ENCODE assay signal across 21 cellular contexts in the genomic region with DNA sequence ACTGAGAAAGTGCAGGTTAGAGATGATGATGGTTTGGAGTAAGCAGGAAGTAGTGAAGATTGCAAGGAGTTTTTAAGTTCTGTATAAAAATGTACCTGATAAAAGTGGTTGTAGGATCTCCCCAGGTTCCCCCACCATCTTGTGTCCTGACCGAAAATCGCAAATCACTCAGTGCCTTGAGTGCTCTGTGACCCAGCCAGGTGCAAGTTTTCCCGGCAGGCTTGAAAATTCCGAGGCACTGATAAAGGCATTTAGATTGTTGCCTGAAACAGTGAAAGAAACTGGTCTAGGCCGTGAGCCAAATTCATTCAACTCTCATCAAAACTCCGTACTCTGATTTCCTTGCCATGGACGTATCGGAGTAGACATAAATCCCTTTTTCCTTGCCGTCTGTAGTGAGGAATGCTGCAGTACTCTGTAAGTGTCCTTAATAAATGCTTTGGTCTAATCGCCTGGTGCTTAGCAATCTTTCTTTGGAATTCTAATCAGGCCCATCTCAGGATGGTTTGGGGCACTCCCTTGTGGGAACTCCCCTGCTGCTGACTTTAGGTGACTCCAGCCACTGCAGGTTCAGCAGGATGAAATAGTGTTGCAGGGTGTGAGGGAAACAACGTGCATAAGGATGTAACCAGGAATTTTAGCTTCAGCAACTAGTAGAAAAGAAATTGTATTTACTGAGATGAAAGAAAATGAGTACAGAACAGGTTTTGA.
DNase-seq lines count a peak whose midpoint lies in the region; ATAC-seq and TF ChIP-seq lines count a peak whose summit lies in the region.
"Had no signal": no experiment of that assay in that cellular context is flagged by ENCODE, and none has a peak within 500 bp of the region (broad histone marks: within the 10 kb centered on the region; RNA-seq: fewer than 3 reads in every experiment).

No MANE protein-coding gene starts in this region.

- peak; percentile 78 for ATAC-seq in upper lobe of right lung
- no peak for ATAC-seq in stimulated activated naive CD8-positive, alpha-beta T cell treated with anti-CD3 and anti-CD28 coated beads, Interleukin-15, Interleukin-2, amounts not matched to agents 100 U/mL and 50 U/mL, for 24 hours

- H3K36me3 Mint-ChIP-seq in mesothelial cell of epicardium (no peaks in the 10 kb centered on the region), immature natural killer cell (no peaks in the 10 kb centered on the region)

- no peaks in the 10 kb centered on the region for H3K4me1 ChIP-seq in upper lobe of right lung
- H3K4me1 ChIP-seq: BLaER1, Peyer's patch had no signal

- no peak overlapping the region for H3K27ac ChIP-seq in upper lobe of right lung
- H3K27ac ChIP-seq: BLaER1, Peyer's patch had no signal

- H3K36me3 ChIP-seq in upper lobe of right lung, result no peaks in the 10 kb centered on the region
- H3K36me3 ChIP-seq: BLaER1, Peyer's patch had no signal

- H3K4me3 ChIP-seq in upper lobe of right lung, result no peak overlapping the region
- H3K4me3 ChIP-seq: BLaER1, Peyer's patch had no signal

- H3K9me3 Mint-ChIP-seq in mesothelial cell of epicardium, result peaks cover 3% of the 10 kb centered on the region
- H3K9me3 Mint-ChIP-seq in immature natural killer cell, result peaks cover 4 to 20% (median 11%) of the 10 kb centered on the region in 6 donors
- H3K9me3 Mint-ChIP-seq: CD4-positive, alpha-beta T cell had no signal

- DNase-seq in astrocyte of the hippocampus (ENCODE audit: low read depth, low spot score) (peak; percentile 43), iPS-NIHi7 (ENCODE audit: extremely low spot score) (peak; percentile 9), mesothelial cell of epicardium (ENCODE audit: low spot score in 2 of 2, unreplicated experiment in 2 of 2) (peak in 1 of 2 experiments; percentile 40), upper lobe of right lung (no peak), immature natural killer cell (no peak), GM19238 (ENCODE audit: insufficient read length, low spot score) (no peak)
- no peak for DNase-seq in activated CD8-positive, alpha-beta memory T cell treated with anti-CD3 and anti-CD28 coated beads, Interleukin-2, amount 50 U/mL, for 48 hours
- no peak for DNase-seq in stimulated activated naive CD8-positive, alpha-beta T cell treated with anti-CD3 and anti-CD28 coated beads, Interleukin-15, Interleukin-2, amounts not matched to agents 100 U/mL and 50 U/mL, for 24 hours
- DNase-seq: ACHN; CD4-positive, alpha-beta T cell; COR-L47; Karpas-422; MV-4-11; NCI-H1105 treated with DMSO at 0.1 percent for 48 hours; NCI-H2029 treated with DMSO at 0.1 percent for 48 hours; NCI-H2171; NCI-H345; NCI-H524; NCI-H82; Peyer's patch had no signal

- no peak overlapping the region for H3K4me3 Mint-ChIP-seq in mesothelial cell of epicardium
- no peak overlapping the region for H3K4me3 Mint-ChIP-seq in immature natural killer cell
- H3K4me3 Mint-ChIP-seq: CD4-positive, alpha-beta T cell had no signal

- H3K27me3 ChIP-seq in upper lobe of right lung, result no peaks in the 10 kb centered on the region
- H3K27me3 ChIP-seq: BLaER1, Peyer's patch had no signal

- H3K4me1 Mint-ChIP-seq in mesothelial cell of epicardium, result peaks cover 25% of the 10 kb centered on the region
- H3K4me1 Mint-ChIP-seq in immature natural killer cell, result no peaks in the 10 kb centered on the region

- no peaks in the 10 kb centered on the region for H3K9me3 ChIP-seq in upper lobe of right lung
- H3K9me3 ChIP-seq: Peyer's patch had no signal

- no peak for TF ChIP-seq CTCF in mesothelial cell of epicardium (IDR thresholded peaks at IDR 0.05; ENCODE audit: unreplicated experiment)
- no peak for TF ChIP-seq CTCF in upper lobe of right lung (IDR thresholded peaks at IDR 0.05)

- peak overlapping the region; percentile 86 for H3K27ac Mint-ChIP-seq in mesothelial cell of epicardium
- no peak overlapping the region for H3K27ac Mint-ChIP-seq in immature natural killer cell
- H3K27ac Mint-ChIP-seq: CD4-positive, alpha-beta T cell had no signal

- intact Hi-C loops in upper lobe of right lung (cut with DNase I), result no loop called here

- H3K27me3 Mint-ChIP-seq in mesothelial cell of epicardium (ENCODE audit: low read depth), result no peaks in the 10 kb centered on the region
- no peaks in the 10 kb centered on the region for H3K27me3 Mint-ChIP-seq in immature natural killer cell (ENCODE audit: low read depth in 3 of 3)
- H3K27me3 Mint-ChIP-seq: CD4-positive, alpha-beta T cell had no signal

Comparison
In these comparisons a context has a peak if more than half of its experiments do, and no peak if none do; other contexts are left out.
1. DNase-seq: peak in astrocyte of the hippocampus (single experiment) and iPS-NIHi7 (single experiment); none in upper lobe of right lung (single experiment), immature natural killer cell (0 of 3), GM19238 (single experiment), activated CD8-positive, alpha-beta memory T cell treated with anti-CD3 and anti-CD28 coated beads, Interleukin-2, amount 50 U/mL, for 48 hours (single experiment) and stimulated activated naive CD8-positive, alpha-beta T cell treated with anti-CD3 and anti-CD28 coated beads, Interleukin-15, Interleukin-2, amounts not matched to agents 100 U/mL and 50 U/mL, for 24 hours (single experiment).